1 cellular context compared by ENCODE assay signal in the genomic region with DNA sequence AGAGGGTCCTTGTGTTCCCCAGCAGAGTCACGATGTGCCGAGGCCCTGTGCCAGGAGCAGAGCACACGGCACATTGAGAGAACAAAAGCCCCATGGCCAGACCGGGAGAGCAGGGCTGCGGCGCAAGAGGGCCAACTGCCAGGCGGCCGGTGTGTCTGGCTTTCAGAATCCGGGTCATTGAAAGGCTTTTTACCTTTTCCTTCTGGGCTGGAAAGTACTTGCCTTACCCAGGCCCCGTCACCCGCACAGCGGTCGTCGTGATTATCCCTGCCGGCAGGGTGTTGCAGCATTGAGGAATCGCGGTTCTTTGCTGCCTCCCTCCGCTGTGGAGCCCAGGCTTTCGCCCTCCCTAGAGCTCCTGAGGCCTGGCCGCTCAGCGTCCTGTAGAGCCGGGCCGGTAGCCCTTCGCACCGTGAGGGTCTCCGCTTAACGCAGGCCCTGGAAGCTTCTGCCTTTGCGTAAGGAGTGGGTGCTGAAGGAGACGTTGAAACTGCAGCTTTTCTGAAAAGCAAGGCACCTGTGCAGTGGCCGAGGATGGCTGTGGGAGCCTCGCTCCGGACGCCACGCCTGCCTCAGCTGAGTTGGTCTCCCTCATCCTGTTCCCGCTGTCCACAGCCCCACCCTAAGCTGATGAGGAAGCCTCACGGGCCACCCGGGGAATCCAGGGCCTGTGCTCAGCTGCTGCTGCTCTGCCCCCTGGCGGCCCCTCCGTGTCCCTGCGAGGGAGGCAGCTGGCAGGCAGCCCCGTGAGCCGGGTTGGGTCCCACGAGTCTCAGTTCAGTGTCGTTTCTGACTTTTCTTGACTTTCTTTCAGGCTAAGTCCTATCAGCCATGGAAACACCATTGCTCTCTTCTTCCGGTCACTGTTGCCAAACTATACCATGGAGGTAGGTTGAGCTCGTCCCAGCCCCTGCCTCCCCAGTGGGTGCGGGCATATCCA.
TF ChIP-seq lines count a peak whose summit lies in the region.

No MANE protein-coding gene starts in this region.

TF ChIP-seq in HepG2, 621 proteins besides CTCF, POLR2A, EP300 and RAD21 (continued from another document and continues in another):
- TF ChIP-seq, protein P1, sequence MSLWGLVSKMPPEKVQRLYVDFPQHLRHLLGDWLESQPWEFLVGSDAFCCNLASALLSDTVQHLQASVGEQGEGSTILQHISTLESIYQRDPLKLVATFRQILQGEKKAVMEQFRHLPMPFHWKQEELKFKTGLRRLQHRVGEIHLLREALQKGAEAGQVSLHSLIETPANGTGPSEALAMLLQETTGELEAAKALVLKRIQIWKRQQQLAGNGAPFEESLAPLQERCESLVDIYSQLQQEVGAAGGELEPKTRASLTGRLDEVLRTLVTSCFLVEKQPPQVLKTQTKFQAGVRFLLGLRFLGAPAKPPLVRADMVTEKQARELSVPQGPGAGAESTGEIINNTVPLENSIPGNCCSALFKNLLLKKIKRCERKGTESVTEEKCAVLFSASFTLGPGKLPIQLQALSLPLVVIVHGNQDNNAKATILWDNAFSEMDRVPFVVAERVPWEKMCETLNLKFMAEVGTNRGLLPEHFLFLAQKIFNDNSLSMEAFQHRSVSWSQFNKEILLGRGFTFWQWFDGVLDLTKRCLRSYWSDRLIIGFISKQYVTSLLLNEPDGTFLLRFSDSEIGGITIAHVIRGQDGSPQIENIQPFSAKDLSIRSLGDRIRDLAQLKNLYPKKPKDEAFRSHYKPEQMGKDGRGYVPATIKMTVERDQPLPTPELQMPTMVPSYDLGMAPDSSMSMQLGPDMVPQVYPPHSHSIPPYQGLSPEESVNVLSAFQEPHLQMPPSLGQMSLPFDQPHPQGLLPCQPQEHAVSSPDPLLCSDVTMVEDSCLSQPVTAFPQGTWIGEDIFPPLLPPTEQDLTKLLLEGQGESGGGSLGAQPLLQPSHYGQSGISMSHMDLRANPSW (CRISPR knock-in tag; IDR thresholded peaks at IDR 0.05; ENCODE audit: borderline replicate concordance) = no peak
- TF ChIP-seq, protein P2, sequence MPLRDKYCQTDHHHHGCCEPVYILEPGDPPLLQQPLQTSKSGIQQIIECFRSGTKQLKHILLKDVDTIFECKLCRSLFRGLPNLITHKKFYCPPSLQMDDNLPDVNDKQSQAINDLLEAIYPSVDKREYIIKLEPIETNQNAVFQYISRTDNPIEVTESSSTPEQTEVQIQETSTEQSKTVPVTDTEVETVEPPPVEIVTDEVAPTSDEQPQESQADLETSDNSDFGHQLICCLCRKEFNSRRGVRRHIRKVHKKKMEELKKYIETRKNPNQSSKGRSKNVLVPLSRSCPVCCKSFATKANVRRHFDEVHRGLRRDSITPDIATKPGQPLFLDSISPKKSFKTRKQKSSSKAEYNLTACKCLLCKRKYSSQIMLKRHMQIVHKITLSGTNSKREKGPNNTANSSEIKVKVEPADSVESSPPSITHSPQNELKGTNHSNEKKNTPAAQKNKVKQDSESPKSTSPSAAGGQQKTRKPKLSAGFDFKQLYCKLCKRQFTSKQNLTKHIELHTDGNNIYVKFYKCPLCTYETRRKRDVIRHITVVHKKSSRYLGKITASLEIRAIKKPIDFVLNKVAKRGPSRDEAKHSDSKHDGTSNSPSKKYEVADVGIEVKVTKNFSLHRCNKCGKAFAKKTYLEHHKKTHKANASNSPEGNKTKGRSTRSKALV (CRISPR knock-in tag; IDR thresholded peaks at IDR 0.05) = no peak
- TF ChIP-seq HOXA5 (CRISPR knock-in tag; IDR thresholded peaks at IDR 0.05) = 0 out of 2 replicates have a peak, but pooled peaks have one; percentile 58
- TF ChIP-seq, protein P3, sequence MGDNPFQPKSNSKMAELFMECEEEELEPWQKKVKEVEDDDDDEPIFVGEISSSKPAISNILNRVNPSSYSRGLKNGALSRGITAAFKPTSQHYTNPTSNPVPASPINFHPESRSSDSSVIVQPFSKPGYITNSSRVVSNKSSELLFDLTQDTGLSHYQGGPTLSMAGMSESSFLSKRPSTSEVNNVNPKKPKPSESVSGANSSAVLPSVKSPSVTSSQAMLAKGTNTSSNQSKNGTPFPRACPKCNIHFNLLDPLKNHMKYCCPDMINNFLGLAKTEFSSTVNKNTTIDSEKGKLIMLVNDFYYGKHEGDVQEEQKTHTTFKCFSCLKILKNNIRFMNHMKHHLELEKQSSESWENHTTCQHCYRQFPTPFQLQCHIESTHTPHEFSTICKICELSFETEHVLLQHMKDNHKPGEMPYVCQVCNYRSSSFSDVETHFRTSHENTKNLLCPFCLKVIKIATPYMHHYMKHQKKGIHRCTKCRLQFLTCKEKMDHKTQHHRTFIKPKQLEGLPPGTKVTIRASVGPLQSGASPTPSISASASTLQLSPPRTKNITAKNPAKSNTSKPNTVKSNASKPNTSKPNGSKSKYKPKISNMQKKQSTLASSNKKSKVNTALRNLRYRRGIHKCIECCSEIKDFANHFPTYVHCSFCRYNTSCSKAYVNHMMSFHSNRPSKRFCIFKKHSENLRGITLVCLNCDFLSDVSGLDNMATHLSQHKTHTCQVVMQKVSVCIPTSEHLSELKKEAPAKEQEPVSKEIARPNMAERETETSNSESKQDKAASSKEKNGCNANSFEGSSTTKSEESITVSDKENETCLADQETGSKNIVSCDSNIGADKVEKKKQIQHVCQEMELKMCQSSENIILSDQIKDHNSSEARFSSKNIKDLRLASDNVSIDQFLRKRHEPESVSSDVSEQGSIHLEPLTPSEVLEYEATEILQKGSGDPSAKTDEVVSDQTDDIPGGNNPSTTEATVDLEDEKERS (CRISPR knock-in tag; IDR thresholded peaks at IDR 0.05) = no peak
- TF ChIP-seq ZNF232 (CRISPR knock-in tag; IDR thresholded peaks at IDR 0.05; ENCODE audit: borderline replicate concordance) = no peak
- no peak for TF ChIP-seq ZFP82 (CRISPR knock-in tag; IDR thresholded peaks at IDR 0.05; ENCODE audit: borderline replicate concordance)
- 0 out of 2 replicates have a peak, but pooled peaks have one; percentile 7 for TF ChIP-seq BCL6 (CRISPR knock-in tag; IDR thresholded peaks at IDR 0.05)
- TF ChIP-seq, protein P4, sequence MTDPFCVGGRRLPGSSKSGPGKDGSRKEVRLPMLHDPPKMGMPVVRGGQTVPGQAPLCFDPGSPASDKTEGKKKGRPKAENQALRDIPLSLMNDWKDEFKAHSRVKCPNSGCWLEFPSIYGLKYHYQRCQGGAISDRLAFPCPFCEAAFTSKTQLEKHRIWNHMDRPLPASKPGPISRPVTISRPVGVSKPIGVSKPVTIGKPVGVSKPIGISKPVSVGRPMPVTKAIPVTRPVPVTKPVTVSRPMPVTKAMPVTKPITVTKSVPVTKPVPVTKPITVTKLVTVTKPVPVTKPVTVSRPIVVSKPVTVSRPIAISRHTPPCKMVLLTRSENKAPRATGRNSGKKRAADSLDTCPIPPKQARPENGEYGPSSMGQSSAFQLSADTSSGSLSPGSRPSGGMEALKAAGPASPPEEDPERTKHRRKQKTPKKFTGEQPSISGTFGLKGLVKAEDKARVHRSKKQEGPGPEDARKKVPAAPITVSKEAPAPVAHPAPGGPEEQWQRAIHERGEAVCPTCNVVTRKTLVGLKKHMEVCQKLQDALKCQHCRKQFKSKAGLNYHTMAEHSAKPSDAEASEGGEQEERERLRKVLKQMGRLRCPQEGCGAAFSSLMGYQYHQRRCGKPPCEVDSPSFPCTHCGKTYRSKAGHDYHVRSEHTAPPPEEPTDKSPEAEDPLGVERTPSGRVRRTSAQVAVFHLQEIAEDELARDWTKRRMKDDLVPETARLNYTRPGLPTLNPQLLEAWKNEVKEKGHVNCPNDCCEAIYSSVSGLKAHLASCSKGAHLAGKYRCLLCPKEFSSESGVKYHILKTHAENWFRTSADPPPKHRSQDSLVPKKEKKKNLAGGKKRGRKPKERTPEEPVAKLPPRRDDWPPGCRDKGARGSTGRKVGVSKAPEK (CRISPR knock-in tag; IDR thresholded peaks at IDR 0.05; ENCODE audit: borderline replicate concordance) = no peak
- TF ChIP-seq, protein P5, sequence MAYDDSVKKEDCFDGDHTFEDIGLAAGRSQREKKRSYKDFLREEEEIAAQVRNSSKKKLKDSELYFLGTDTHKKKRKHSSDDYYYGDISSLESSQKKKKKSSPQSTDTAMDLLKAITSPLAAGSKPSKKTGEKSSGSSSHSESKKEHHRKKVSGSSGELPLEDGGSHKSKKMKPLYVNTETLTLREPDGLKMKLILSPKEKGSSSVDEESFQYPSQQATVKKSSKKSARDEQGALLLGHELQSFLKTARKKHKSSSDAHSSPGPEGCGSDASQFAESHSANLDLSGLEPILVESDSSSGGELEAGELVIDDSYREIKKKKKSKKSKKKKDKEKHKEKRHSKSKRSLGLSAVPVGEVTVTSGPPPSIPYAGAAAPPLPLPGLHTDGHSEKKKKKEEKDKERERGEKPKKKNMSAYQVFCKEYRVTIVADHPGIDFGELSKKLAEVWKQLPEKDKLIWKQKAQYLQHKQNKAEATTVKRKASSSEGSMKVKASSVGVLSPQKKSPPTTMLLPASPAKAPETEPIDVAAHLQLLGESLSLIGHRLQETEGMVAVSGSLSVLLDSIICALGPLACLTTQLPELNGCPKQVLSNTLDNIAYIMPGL (CRISPR knock-in tag; IDR thresholded peaks at IDR 0.05; ENCODE audit: borderline replicate concordance in 1 of 2, low read depth in 1 of 2) = peak; percentile 63 to 64; a peak in 2 of 4 replicates
- no peak for TF ChIP-seq ZNF567 (CRISPR knock-in tag; IDR thresholded peaks at IDR 0.05; ENCODE audit: borderline replicate concordance)
- TF ChIP-seq ZIK1 (CRISPR knock-in tag; IDR thresholded peaks at IDR 0.05; ENCODE audit: borderline replicate concordance, low read depth) = no peak
- TF ChIP-seq, protein P6, sequence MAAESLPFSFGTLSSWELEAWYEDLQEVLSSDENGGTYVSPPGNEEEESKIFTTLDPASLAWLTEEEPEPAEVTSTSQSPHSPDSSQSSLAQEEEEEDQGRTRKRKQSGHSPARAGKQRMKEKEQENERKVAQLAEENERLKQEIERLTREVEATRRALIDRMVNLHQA (CRISPR knock-in tag; IDR thresholded peaks at IDR 0.05) = no peak
- TF ChIP-seq SSRP1 (CRISPR knock-in tag; IDR thresholded peaks at IDR 0.05) = peak; percentile 85; the same call in 1 of the 2 replicates
- no peak for TF ChIP-seq ZNF160 (CRISPR knock-in tag; IDR thresholded peaks at IDR 0.05)
- TF ChIP-seq DMAP1 (CRISPR knock-in tag; IDR thresholded peaks at IDR 0.05) = no peak
- no peak for TF ChIP-seq MAFK (conservative IDR thresholded peaks at IDR 0.05 in 1 of 2, IDR thresholded peaks at IDR 0.05 in 1 of 2; ENCODE audit: low read length in 2 of 2)
- TF ChIP-seq, protein P7, sequence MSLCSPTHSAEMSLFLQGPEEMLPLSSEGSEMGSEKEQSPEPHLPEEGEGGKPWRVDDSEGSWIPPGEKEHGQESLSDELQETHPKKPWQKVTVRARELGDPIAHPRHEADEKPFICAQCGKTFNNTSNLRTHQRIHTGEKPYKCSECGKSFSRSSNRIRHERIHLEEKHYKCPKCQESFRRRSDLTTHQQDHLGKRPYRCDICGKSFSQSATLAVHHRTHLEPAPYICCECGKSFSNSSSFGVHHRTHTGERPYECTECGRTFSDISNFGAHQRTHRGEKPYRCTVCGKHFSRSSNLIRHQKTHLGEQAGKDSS (CRISPR knock-in tag; IDR thresholded peaks at IDR 0.05; ENCODE audit: borderline replicate concordance, low read depth) = peak; percentile 70; the same call in 1 of the 2 replicates
- TF ChIP-seq, protein P8, sequence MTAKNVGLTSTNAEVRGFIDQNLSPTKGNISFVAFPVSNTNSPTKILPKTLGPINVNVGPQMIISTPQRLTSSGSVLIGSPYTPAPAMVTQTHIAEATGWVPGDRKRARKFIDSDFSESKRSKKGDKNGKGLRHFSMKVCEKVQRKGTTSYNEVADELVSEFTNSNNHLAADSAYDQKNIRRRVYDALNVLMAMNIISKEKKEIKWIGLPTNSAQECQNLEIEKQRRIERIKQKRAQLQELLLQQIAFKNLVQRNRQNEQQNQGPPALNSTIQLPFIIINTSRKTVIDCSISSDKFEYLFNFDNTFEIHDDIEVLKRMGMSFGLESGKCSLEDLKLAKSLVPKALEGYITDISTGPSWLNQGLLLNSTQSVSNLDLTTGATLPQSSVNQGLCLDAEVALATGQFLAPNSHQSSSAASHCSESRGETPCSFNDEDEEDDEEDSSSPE (CRISPR knock-in tag; IDR thresholded peaks at IDR 0.05) = no peak
- TF ChIP-seq NCOR1 (IDR thresholded peaks at IDR 0.05; ENCODE audit: borderline replicate concordance, low read length) = no peak
- TF ChIP-seq MAFF (IDR thresholded peaks at IDR 0.05; ENCODE audit: low read depth, low read length) = no peak
- TF ChIP-seq NR1H2 (CRISPR knock-in tag; IDR thresholded peaks at IDR 0.05; ENCODE audit: borderline replicate concordance, low read depth) = no peak
- TF ChIP-seq ELF1 (CRISPR knock-in tag; IDR thresholded peaks at IDR 0.05) = 0 out of 2 replicates have a peak, but pooled peaks have one; percentile 23
- TF ChIP-seq DPF2 (CRISPR knock-in tag; IDR thresholded peaks at IDR 0.05; ENCODE audit: borderline replicate concordance, low read depth) = no peak
- TF ChIP-seq ZNF256 (CRISPR knock-in tag; conservative IDR thresholded peaks at IDR 0.05) = no peak
- no peak for TF ChIP-seq ZNF850 (CRISPR knock-in tag; conservative IDR thresholded peaks at IDR 0.05)
- TF ChIP-seq ZNF282 (IDR thresholded peaks at IDR 0.05; ENCODE audit: partially characterized antibody) = no peak
- TF ChIP-seq SETDB1 (CRISPR knock-in tag; IDR thresholded peaks at IDR 0.05; ENCODE audit: borderline replicate concordance) = no peak
- TF ChIP-seq ZNF557 (CRISPR knock-in tag; IDR thresholded peaks at IDR 0.05) = no peak
- no peak for TF ChIP-seq SKI (IDR thresholded peaks at IDR 0.05; ENCODE audit: partially characterized antibody)
- no peak for TF ChIP-seq ZNF333 (CRISPR knock-in tag; IDR thresholded peaks at IDR 0.05; ENCODE audit: borderline replicate concordance)
- no peak for TF ChIP-seq NKX3-1 (CRISPR knock-in tag; IDR thresholded peaks at IDR 0.05)
- 0 out of 2 replicates have a peak, but pooled peaks have one; percentile 25 for TF ChIP-seq THAP11 (CRISPR knock-in tag; IDR thresholded peaks at IDR 0.05)
- TF ChIP-seq FOXC1 (CRISPR knock-in tag; IDR thresholded peaks at IDR 0.05; ENCODE audit: borderline replicate concordance) = no peak
- TF ChIP-seq NCOA5 (CRISPR knock-in tag; IDR thresholded peaks at IDR 0.05) = no peak
- no peak for TF ChIP-seq ZNF75D (CRISPR knock-in tag; IDR thresholded peaks at IDR 0.05; ENCODE audit: borderline replicate concordance)
- TF ChIP-seq, protein P9, sequence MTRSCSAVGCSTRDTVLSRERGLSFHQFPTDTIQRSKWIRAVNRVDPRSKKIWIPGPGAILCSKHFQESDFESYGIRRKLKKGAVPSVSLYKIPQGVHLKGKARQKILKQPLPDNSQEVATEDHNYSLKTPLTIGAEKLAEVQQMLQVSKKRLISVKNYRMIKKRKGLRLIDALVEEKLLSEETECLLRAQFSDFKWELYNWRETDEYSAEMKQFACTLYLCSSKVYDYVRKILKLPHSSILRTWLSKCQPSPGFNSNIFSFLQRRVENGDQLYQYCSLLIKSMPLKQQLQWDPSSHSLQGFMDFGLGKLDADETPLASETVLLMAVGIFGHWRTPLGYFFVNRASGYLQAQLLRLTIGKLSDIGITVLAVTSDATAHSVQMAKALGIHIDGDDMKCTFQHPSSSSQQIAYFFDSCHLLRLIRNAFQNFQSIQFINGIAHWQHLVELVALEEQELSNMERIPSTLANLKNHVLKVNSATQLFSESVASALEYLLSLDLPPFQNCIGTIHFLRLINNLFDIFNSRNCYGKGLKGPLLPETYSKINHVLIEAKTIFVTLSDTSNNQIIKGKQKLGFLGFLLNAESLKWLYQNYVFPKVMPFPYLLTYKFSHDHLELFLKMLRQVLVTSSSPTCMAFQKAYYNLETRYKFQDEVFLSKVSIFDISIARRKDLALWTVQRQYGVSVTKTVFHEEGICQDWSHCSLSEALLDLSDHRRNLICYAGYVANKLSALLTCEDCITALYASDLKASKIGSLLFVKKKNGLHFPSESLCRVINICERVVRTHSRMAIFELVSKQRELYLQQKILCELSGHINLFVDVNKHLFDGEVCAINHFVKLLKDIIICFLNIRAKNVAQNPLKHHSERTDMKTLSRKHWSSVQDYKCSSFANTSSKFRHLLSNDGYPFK (CRISPR knock-in tag; IDR thresholded peaks at IDR 0.05; ENCODE audit: borderline replicate concordance) = no peak; the same call in 1 of the 2 replicates
- TF ChIP-seq AHR (CRISPR knock-in tag; IDR thresholded peaks at IDR 0.05) = 0 out of 2 replicates have a peak, but pooled peaks have one; percentile 28
- no peak for TF ChIP-seq SIN3B (IDR thresholded peaks at IDR 0.05; ENCODE audit: low read length)
- TF ChIP-seq ZNF234 (CRISPR knock-in tag; conservative IDR thresholded peaks at IDR 0.05) = no peak
- no peak for TF ChIP-seq TRIM24 (CRISPR knock-in tag; IDR thresholded peaks at IDR 0.05)
